In genomic region chr6:103875221-103875620, GRCh38 we compare ENCODE assay signal across 36 cellular contexts.
"Had no signal": no experiment of that assay in that cellular context is flagged by ENCODE, and none has a peak within 500 bp of the region (broad histone marks: within the 10 kb centered on the region; RNA-seq: fewer than 3 reads in every experiment).

No MANE protein-coding gene starts in this region.

- H3K36me3 Mint-ChIP-seq: activated CD4-positive, alpha-beta memory T cell treated with anti-CD3 and anti-CD28 coated beads for 36 hours; activated CD8-positive, alpha-beta memory T cell treated with anti-CD3 and anti-CD28 coated beads, Interleukin-2, amount 10 ng/mL, durations not matched to agents 7 days and 5 days; activated naive CD4-positive, alpha-beta T cell treated with anti-CD3 and anti-CD28 coated beads, Interleukin-2, amount 50 U/mL, for 24 hours; activated naive CD8-positive, alpha-beta T cell treated with anti-CD3 and anti-CD28 coated beads for 36 hours had no signal

- H3K9me3 Mint-ChIP-seq: activated naive CD4-positive, alpha-beta T cell treated with anti-CD3 and anti-CD28 coated beads for 36 hours; activated naive CD4-positive, alpha-beta T cell treated with anti-CD3 and anti-CD28 coated beads, Interleukin-2, amount 50 U/mL, for 24 hours; activated naive CD8-positive, alpha-beta T cell treated with anti-CD3 and anti-CD28 coated beads for 36 hours; activated naive CD8-positive, alpha-beta T cell treated with anti-CD3 and anti-CD28 coated beads, Interleukin-2, amount 50 U/mL, for 24 hours; activated T-helper 1 cell treated with anti-CD3 and anti-CD28 coated beads, Interleukin-12 subunit alpha, Interleukin-12 subunit beta, Interleukin-2, Interleukin-4 antibody, amounts not matched to agents 30 ng/mL and 10 ng/mL and 1 ng/mL, durations not matched to agents 14 hours and 24 hours and 36 hours; activated T-helper 2 cell treated with anti-CD3 and anti-CD28 coated beads, Interferon-gamma antibody, Interleukin-2, Interleukin-4, amounts not matched to agents 10 μg/mL and 5 μg/mL and 100 μg/mL, durations not matched to agents 14 hours and 24 hours and 36 hours had no signal

- H3K4me3 ChIP-seq: adrenal gland, body of pancreas, breast epithelium, cardiac muscle cell, esophagus squamous epithelium, gastroesophageal sphincter, heart right ventricle had no signal

- H3K27ac Mint-ChIP-seq: activated B cell treated with CpG ODN at 0.5 μM for 24 hours; activated CD4-positive, alpha-beta memory T cell treated with anti-CD3 and anti-CD28 coated beads for 36 hours; activated CD8-positive, alpha-beta memory T cell treated with anti-CD3 and anti-CD28 coated beads, Interleukin-2, amount 10 ng/mL, durations not matched to agents 7 days and 5 days; activated CD8-positive, alpha-beta T cell treated with anti-CD3 and anti-CD28 coated beads, Interleukin-2, amount 10 ng/mL, durations not matched to agents 7 days and 5 days; activated naive CD4-positive, alpha-beta T cell treated with anti-CD3 and anti-CD28 coated beads for 36 hours; activated naive CD4-positive, alpha-beta T cell treated with anti-CD3 and anti-CD28 coated beads, Interleukin-2, amount 50 U/mL, for 24 hours; activated naive CD8-positive, alpha-beta T cell treated with anti-CD3 and anti-CD28 coated beads for 36 hours; activated naive CD8-positive, alpha-beta T cell treated with anti-CD3 and anti-CD28 coated beads, Interleukin-2, amount 50 U/mL, for 24 hours; activated T-helper 1 cell treated with anti-CD3 and anti-CD28 coated beads, Interleukin-12 subunit alpha, Interleukin-12 subunit beta, Interleukin-2, Interleukin-4 antibody, amounts not matched to agents 30 ng/mL and 10 ng/mL and 1 ng/mL, durations not matched to agents 14 hours and 24 hours and 36 hours; activated T-helper 2 cell treated with anti-CD3 and anti-CD28 coated beads, Interferon-gamma antibody, Interleukin-2, Interleukin-4, amounts not matched to agents 10 μg/mL and 5 μg/mL and 100 μg/mL, durations not matched to agents 14 hours and 24 hours and 36 hours; effector memory CD8-positive, alpha-beta T cell; T-helper 17 cell; T-helper 2 cell treated with Interferon-gamma antibody and Interleukin-4, amounts not matched to agents 5 μg/mL and 100 μg/mL, for 36 hours had no signal

- H3K4me1 Mint-ChIP-seq: activated B cell treated with CpG ODN at 0.5 μM for 24 hours; activated CD8-positive, alpha-beta memory T cell treated with anti-CD3 and anti-CD28 coated beads, Interleukin-2, amount 10 ng/mL, durations not matched to agents 7 days and 5 days; activated naive CD4-positive, alpha-beta T cell treated with anti-CD3 and anti-CD28 coated beads, Interleukin-2, amount 50 U/mL, for 24 hours; activated naive CD8-positive, alpha-beta T cell treated with anti-CD3 and anti-CD28 coated beads for 36 hours; activated naive CD8-positive, alpha-beta T cell treated with anti-CD3 and anti-CD28 coated beads, Interleukin-2, amount 50 U/mL, for 24 hours; central memory CD8-positive, alpha-beta T cell; T-helper 17 cell had no signal

- H3K36me3 ChIP-seq: adrenal gland, breast epithelium, cardiac muscle cell, esophagus squamous epithelium, gastroesophageal sphincter, heart right ventricle, WERI-Rb-1 had no signal

- H3K27ac ChIP-seq: adrenal gland, body of pancreas, breast epithelium, cardiac muscle cell, epithelial cell of prostate, esophagus squamous epithelium, gastroesophageal sphincter, heart right ventricle, WERI-Rb-1 had no signal

- H3K27me3 ChIP-seq: adrenal gland, body of pancreas, breast epithelium, cardiac muscle cell, esophagus squamous epithelium, gastroesophageal sphincter, heart right ventricle had no signal

- DNase-seq: activated B cell treated with CpG ODN at 0.5 μM for 24 hours; activated CD4-positive, alpha-beta memory T cell treated with anti-CD3 and anti-CD28 coated beads for 36 hours; activated CD4-positive, alpha-beta T cell treated with anti-CD3 and anti-CD28 coated beads for 48 hours; activated CD8-positive, alpha-beta memory T cell treated with anti-CD3 and anti-CD28 coated beads, Interleukin-2, amount 10 ng/mL, durations not matched to agents 7 days and 5 days; activated CD8-positive, alpha-beta memory T cell treated with anti-CD3 and anti-CD28 coated beads, Interleukin-2, amount 50 U/mL, for 4 hours; activated CD8-positive, alpha-beta T cell treated with anti-CD3 and anti-CD28 coated beads, Interleukin-2, amount 10 ng/mL, durations not matched to agents 7 days and 5 days; activated effector memory CD4-positive, alpha-beta T cell treated with anti-CD3 and anti-CD28 coated beads, Interleukin-2, amount 50 U/mL, for 16 hours; activated naive CD4-positive, alpha-beta T cell treated with anti-CD3 and anti-CD28 coated beads for 36 hours; activated naive CD8-positive, alpha-beta T cell treated with anti-CD3 and anti-CD28 coated beads for 36 hours; activated naive CD8-positive, alpha-beta T cell treated with anti-CD3 and anti-CD28 coated beads, Interleukin-2, amount 50 U/mL, for 24 hours; activated T-cell treated with anti-CD3 and anti-CD28 coated beads, Interleukin-2, amount 50 U/mL, for 1 hour; activated T-cell treated with anti-CD3 and anti-CD28 coated beads, Interleukin-2, amount 50 U/mL, for 48 hours; adrenal gland; amygdala; aorta; body of pancreas; cortex of kidney; dermis blood vessel endothelial cell; effector CD4-positive, alpha-beta T cell; effector memory CD8-positive, alpha-beta T cell; esophagus squamous epithelium; foreskin melanocyte; heart right ventricle; T-helper 1 cell; T-helper 17 cell; T1000; WERI-Rb-1 had no signal

- H3K4me3 Mint-ChIP-seq: activated B cell treated with CpG ODN at 0.5 μM for 24 hours; activated CD4-positive, alpha-beta memory T cell treated with anti-CD3 and anti-CD28 coated beads for 36 hours; activated CD8-positive, alpha-beta memory T cell treated with anti-CD3 and anti-CD28 coated beads, Interleukin-2, amount 10 ng/mL, durations not matched to agents 7 days and 5 days; activated CD8-positive, alpha-beta T cell treated with anti-CD3 and anti-CD28 coated beads, Interleukin-2, amount 10 ng/mL, durations not matched to agents 7 days and 5 days; activated naive CD4-positive, alpha-beta T cell treated with anti-CD3 and anti-CD28 coated beads for 36 hours; activated naive CD4-positive, alpha-beta T cell treated with anti-CD3 and anti-CD28 coated beads, Interleukin-2, amount 50 U/mL, for 24 hours; activated naive CD8-positive, alpha-beta T cell treated with anti-CD3 and anti-CD28 coated beads for 36 hours; activated naive CD8-positive, alpha-beta T cell treated with anti-CD3 and anti-CD28 coated beads, Interleukin-2, amount 50 U/mL, for 24 hours; activated T-helper 1 cell treated with anti-CD3 and anti-CD28 coated beads, Interleukin-12 subunit alpha, Interleukin-12 subunit beta, Interleukin-2, Interleukin-4 antibody, amounts not matched to agents 30 ng/mL and 10 ng/mL and 1 ng/mL, durations not matched to agents 14 hours and 24 hours and 36 hours; central memory CD8-positive, alpha-beta T cell; effector memory CD8-positive, alpha-beta T cell; T-helper 17 cell; T-helper 2 cell treated with Interferon-gamma antibody and Interleukin-4, amounts not matched to agents 5 μg/mL and 100 μg/mL, for 36 hours had no signal

- H3K9me3 ChIP-seq: adrenal gland, body of pancreas, breast epithelium had no signal

- H3K27me3 Mint-ChIP-seq: activated B cell treated with CpG ODN at 0.5 μM for 24 hours; activated CD4-positive, alpha-beta memory T cell treated with anti-CD3 and anti-CD28 coated beads for 36 hours; activated CD8-positive, alpha-beta memory T cell treated with anti-CD3 and anti-CD28 coated beads, Interleukin-2, amount 10 ng/mL, durations not matched to agents 7 days and 5 days; activated naive CD4-positive, alpha-beta T cell treated with anti-CD3 and anti-CD28 coated beads, Interleukin-2, amount 50 U/mL, for 24 hours; activated naive CD8-positive, alpha-beta T cell treated with anti-CD3 and anti-CD28 coated beads for 36 hours; activated naive CD8-positive, alpha-beta T cell treated with anti-CD3 and anti-CD28 coated beads, Interleukin-2, amount 50 U/mL, for 24 hours; central memory CD8-positive, alpha-beta T cell; effector memory CD8-positive, alpha-beta T cell; T-helper 17 cell had no signal

- H3K4me1 ChIP-seq: adrenal gland, body of pancreas, breast epithelium, esophagus squamous epithelium, gastroesophageal sphincter had no signal
